In the genomic region with DNA sequence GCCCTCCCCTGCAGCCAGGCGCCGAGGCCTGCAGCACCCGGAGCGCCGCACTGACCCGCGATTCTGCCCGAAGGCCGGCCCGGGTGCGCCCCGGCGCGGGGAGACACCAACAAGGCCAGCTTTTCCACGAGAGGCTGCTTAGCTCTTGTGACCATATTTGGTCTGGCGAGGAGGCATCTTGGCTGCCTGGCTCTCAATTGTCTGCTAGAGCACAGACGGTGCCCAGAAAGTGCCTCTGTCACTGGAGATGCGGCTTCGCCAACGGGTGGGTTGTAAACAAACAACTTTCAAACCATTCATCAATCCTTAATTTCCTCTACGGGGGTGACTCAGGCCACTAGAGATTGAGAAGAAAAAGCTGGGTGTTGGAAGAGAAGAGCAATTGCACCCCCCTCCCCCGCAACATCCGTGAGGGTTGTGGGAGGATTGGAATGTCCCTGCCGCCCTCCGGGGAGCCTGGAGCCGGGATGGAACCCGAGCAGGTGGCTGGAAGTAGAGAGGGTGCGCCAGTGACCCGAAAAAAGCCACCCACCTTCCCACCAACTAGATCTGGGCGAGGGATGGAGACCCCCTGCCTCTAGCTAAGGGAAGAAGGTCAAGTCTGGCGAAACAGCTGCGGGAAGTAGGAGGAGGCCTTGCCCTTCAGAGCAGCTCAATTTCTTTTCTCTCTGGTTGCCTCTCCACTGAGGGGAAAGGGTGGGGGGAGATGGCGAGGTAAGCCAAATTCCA, we compare ENCODE assay signal across 1 cellular context.
A peak's percentile ranks its signal among the peaks of the same experiment; 100 is the strongest.
TF ChIP-seq lines count a peak whose summit lies in the region.

No MANE protein-coding gene starts in this region.

TF ChIP-seq in HepG2, 621 proteins besides CTCF, POLR2A, EP300 and RAD21 (continued from another document and continues in another):
- TF ChIP-seq ZNF839 (CRISPR knock-in tag; IDR thresholded peaks at IDR 0.05; ENCODE audit: borderline replicate concordance) (peak; percentile 44; the same call in 1 of the 2 replicates), SKI (IDR thresholded peaks at IDR 0.05; ENCODE audit: partially characterized antibody) (peak; percentile 15), SRF (IDR thresholded peaks at IDR 0.05; ENCODE audit: low read depth, low read length) (peak; percentile 94), ZBTB34 (CRISPR knock-in tag; IDR thresholded peaks at IDR 0.05) (no peak), FOXC1 (CRISPR knock-in tag; IDR thresholded peaks at IDR 0.05; ENCODE audit: borderline replicate concordance) (peak; percentile 56; the same call in 1 of the 2 replicates), ZNF441 (CRISPR knock-in tag; IDR thresholded peaks at IDR 0.05; ENCODE audit: borderline replicate concordance) (peak; percentile 67; the same call in 1 of the 2 replicates), STAG1 (CRISPR knock-in tag; IDR thresholded peaks at IDR 0.05) (peak; percentile 38; the same call in 1 of the 2 replicates), NBN (conservative IDR thresholded peaks at IDR 0.05) (no peak), SRSF9 (IDR thresholded peaks at IDR 0.05; ENCODE audit: borderline replicate concordance, insufficient read depth, low read depth, low read length, poor library complexity, severe bottlenecking) (no peak), ZNF225 (CRISPR knock-in tag; IDR thresholded peaks at IDR 0.05) (0 out of 2 replicates have a peak, but pooled peaks have one; percentile 14), POLR2G (IDR thresholded peaks at IDR 0.05; ENCODE audit: low read depth, low read length) (no peak), ZNF614 (CRISPR knock-in tag; IDR thresholded peaks at IDR 0.05; ENCODE audit: borderline replicate concordance) (no peak), ZHX2 (IDR thresholded peaks at IDR 0.05; ENCODE audit: low read depth) (0 out of 2 replicates have a peak, but pooled peaks have one; percentile 1), ZHX2 (CRISPR knock-in tag; IDR thresholded peaks at IDR 0.05; ENCODE audit: borderline replicate concordance) (no peak), HNRNPL (IDR thresholded peaks at IDR 0.05; ENCODE audit: low read depth, low read length) (peak; percentile 10; the same call in 1 of the 2 replicates), ZNF205 (CRISPR knock-in tag; IDR thresholded peaks at IDR 0.05) (peak; percentile 34; the same call in 1 of the 2 replicates), ZNF619 (CRISPR knock-in tag; IDR thresholded peaks at IDR 0.05) (no peak), REL (CRISPR knock-in tag; conservative IDR thresholded peaks at IDR 0.05) (no peak), ZNF7 (CRISPR knock-in tag; IDR thresholded peaks at IDR 0.05) (no peak), MEF2D (CRISPR knock-in tag; IDR thresholded peaks at IDR 0.05) (no peak), TERF1 (CRISPR knock-in tag; IDR thresholded peaks at IDR 0.05) (no peak), POGZ (CRISPR knock-in tag; IDR thresholded peaks at IDR 0.05) (no peak), SNAPC2 (CRISPR knock-in tag; IDR thresholded peaks at IDR 0.05) (peak; percentile 75; the same call in 1 of the 2 replicates), PRMT3 (CRISPR knock-in tag; IDR thresholded peaks at IDR 0.05; ENCODE audit: borderline replicate concordance, low read depth) (no peak), KLF16 (CRISPR knock-in tag; IDR thresholded peaks at IDR 0.05) (peak in 1 of 2 experiments; percentile 33; a peak in 1 of 4 replicates), CHD4 (IDR thresholded peaks at IDR 0.05; ENCODE audit: borderline replicate concordance, low read length) (no peak), SRY (CRISPR knock-in tag; IDR thresholded peaks at IDR 0.05) (no peak), NR1H2 (CRISPR knock-in tag; IDR thresholded peaks at IDR 0.05; ENCODE audit: borderline replicate concordance, low read depth) (0 out of 2 replicates have a peak, but pooled peaks have one; percentile 5), KDM2A (CRISPR knock-in tag; IDR thresholded peaks at IDR 0.05; ENCODE audit: borderline replicate concordance, low read depth) (0 out of 2 replicates have a peak, but pooled peaks have one; percentile 3), ZNF230 (CRISPR knock-in tag; IDR thresholded peaks at IDR 0.05) (0 out of 2 replicates have a peak, but pooled peaks have one; percentile 10), ZBTB38 (CRISPR knock-in tag; IDR thresholded peaks at IDR 0.05) (peak; percentile 16; the same call in 1 of the 2 replicates), MBNL3 (CRISPR knock-in tag; conservative IDR thresholded peaks at IDR 0.05) (no peak), RFX1 (IDR thresholded peaks at IDR 0.05) (no peak)
- TF ChIP-seq, protein P1, sequence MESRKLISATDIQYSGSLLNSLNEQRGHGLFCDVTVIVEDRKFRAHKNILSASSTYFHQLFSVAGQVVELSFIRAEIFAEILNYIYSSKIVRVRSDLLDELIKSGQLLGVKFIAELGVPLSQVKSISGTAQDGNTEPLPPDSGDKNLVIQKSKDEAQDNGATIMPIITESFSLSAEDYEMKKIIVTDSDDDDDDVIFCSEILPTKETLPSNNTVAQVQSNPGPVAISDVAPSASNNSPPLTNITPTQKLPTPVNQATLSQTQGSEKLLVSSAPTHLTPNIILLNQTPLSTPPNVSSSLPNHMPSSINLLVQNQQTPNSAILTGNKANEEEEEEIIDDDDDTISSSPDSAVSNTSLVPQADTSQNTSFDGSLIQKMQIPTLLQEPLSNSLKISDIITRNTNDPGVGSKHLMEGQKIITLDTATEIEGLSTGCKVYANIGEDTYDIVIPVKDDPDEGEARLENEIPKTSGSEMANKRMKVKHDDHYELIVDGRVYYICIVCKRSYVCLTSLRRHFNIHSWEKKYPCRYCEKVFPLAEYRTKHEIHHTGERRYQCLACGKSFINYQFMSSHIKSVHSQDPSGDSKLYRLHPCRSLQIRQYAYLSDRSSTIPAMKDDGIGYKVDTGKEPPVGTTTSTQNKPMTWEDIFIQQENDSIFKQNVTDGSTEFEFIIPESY (CRISPR knock-in tag; IDR thresholded peaks at IDR 0.05), result peak; percentile 27; the same call in 1 of the 2 replicates
- TF ChIP-seq, protein P2, sequence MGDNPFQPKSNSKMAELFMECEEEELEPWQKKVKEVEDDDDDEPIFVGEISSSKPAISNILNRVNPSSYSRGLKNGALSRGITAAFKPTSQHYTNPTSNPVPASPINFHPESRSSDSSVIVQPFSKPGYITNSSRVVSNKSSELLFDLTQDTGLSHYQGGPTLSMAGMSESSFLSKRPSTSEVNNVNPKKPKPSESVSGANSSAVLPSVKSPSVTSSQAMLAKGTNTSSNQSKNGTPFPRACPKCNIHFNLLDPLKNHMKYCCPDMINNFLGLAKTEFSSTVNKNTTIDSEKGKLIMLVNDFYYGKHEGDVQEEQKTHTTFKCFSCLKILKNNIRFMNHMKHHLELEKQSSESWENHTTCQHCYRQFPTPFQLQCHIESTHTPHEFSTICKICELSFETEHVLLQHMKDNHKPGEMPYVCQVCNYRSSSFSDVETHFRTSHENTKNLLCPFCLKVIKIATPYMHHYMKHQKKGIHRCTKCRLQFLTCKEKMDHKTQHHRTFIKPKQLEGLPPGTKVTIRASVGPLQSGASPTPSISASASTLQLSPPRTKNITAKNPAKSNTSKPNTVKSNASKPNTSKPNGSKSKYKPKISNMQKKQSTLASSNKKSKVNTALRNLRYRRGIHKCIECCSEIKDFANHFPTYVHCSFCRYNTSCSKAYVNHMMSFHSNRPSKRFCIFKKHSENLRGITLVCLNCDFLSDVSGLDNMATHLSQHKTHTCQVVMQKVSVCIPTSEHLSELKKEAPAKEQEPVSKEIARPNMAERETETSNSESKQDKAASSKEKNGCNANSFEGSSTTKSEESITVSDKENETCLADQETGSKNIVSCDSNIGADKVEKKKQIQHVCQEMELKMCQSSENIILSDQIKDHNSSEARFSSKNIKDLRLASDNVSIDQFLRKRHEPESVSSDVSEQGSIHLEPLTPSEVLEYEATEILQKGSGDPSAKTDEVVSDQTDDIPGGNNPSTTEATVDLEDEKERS (CRISPR knock-in tag; IDR thresholded peaks at IDR 0.05), result no peak
- TF ChIP-seq, protein P3, sequence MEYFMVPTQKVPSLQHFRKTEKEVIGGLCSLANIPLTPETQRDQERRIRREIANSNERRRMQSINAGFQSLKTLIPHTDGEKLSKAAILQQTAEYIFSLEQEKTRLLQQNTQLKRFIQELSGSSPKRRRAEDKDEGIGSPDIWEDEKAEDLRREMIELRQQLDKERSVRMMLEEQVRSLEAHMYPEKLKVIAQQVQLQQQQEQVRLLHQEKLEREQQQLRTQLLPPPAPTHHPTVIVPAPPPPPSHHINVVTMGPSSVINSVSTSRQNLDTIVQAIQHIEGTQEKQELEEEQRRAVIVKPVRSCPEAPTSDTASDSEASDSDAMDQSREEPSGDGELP (IDR thresholded peaks at IDR 0.05; ENCODE audit: borderline replicate concordance, low read depth), result no peak
- TF ChIP-seq, protein P4, sequence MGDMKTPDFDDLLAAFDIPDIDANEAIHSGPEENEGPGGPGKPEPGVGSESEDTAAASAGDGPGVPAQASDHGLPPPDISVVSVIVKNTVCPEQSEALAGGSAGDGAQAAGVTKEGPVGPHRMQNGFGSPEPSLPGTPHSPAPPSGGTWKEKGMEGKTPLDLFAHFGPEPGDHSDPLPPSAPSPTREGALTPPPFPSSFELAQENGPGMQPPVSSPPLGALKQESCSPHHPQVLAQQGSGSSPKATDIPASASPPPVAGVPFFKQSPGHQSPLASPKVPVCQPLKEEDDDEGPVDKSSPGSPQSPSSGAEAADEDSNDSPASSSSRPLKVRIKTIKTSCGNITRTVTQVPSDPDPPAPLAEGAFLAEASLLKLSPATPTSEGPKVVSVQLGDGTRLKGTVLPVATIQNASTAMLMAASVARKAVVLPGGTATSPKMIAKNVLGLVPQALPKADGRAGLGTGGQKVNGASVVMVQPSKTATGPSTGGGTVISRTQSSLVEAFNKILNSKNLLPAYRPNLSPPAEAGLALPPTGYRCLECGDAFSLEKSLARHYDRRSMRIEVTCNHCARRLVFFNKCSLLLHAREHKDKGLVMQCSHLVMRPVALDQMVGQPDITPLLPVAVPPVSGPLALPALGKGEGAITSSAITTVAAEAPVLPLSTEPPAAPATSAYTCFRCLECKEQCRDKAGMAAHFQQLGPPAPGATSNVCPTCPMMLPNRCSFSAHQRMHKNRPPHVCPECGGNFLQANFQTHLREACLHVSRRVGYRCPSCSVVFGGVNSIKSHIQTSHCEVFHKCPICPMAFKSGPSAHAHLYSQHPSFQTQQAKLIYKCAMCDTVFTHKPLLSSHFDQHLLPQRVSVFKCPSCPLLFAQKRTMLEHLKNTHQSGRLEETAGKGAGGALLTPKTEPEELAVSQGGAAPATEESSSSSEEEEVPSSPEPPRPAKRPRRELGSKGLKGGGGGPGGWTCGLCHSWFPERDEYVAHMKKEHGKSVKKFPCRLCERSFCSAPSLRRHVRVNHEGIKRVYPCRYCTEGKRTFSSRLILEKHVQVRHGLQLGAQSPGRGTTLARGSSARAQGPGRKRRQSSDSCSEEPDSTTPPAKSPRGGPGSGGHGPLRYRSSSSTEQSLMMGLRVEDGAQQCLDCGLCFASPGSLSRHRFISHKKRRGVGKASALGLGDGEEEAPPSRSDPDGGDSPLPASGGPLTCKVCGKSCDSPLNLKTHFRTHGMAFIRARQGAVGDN (CRISPR knock-in tag; IDR thresholded peaks at IDR 0.05), result peak; percentile 83
- TF ChIP-seq, protein P5, sequence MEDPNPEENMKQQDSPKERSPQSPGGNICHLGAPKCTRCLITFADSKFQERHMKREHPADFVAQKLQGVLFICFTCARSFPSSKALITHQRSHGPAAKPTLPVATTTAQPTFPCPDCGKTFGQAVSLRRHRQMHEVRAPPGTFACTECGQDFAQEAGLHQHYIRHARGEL (CRISPR knock-in tag; IDR thresholded peaks at IDR 0.05), result peak; percentile 86; the same call in 1 of the 2 replicates
